In the genomic region with DNA sequence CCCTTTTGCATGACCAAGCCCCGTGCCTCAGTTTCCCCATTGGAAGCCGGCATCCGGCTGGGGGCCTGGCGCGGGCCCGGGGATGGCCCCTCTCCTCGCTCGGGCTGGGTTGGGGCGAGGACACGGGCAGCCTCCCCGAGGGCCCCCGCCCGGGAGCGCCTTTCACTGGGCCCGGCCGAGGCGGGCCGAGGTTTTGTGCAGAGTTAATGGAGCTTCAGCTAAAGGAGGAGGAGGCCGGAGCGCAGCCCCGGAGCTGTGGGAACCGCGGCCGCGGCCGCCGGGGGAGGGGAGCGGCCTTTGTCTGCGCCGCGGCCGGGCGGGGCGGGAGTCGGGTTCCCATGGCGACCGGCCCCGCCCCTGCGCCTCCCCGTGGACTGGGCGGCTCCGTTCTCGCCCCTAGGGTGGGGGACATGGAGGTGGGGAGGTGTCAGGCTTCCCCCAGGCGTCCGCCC, we compare ENCODE assay signal across 8 cellular contexts. TPM values are rescaled to one million over a fixed set of nuclear protein-coding genes. Genes with fewer than 3 reads are reported as not detected.
A peak's percentile ranks its signal among the peaks of the same experiment; 100 is the strongest.
DNase-seq lines count a peak whose midpoint lies in the region; ATAC-seq and TF ChIP-seq lines count a peak whose summit lies in the region.

No MANE protein-coding gene starts in this region.

- H3K27ac ChIP-seq in KMS-11 = no peak overlapping the region

- no peaks in the 10 kb centered on the region for H3K9me3 ChIP-seq in T-helper 17 cell (ENCODE audit: control insufficient read depth, low read length, poor library complexity, severe bottlenecking)

- no peaks in the 10 kb centered on the region for H3K36me3 Mint-ChIP-seq in T-helper 17 cell (ENCODE audit: low read depth)

- ATAC-seq in T-helper 17 cell (peak; percentile 22), HG03139 (IDR thresholded peaks at IDR 0.05; ENCODE audit: unreplicated experiment) (no peak)

- peak; percentile 80 for DNase-seq in Daoy (ENCODE audit: low read depth)
- peak; percentile 47 to 63 (median 50) for DNase-seq in T-helper 17 cell
- peak; percentile 56 to 71 for DNase-seq in cardiac fibroblast (ENCODE audit: low read depth in 2 of 2)
- peak; percentile 66 for DNase-seq in kidney tubule cell (ENCODE audit: low spot score)
- DNase-seq in stimulated activated CD4-positive, alpha-beta T cell treated with anti-CD3 and anti-CD28 coated beads, Interleukin-4, amount 100 ng/mL, for 4 hours = peak; percentile 44 to 68
- no peak for DNase-seq in NCI-H446 treated with DMSO at 0.1 percent for 48 hours (lab: John Stamatoyannopoulos, UW)

- peaks cover 11% of the 10 kb centered on the region for H3K4me1 Mint-ChIP-seq in T-helper 17 cell

- H3K27me3 ChIP-seq in KMS-11 (ENCODE audit: insufficient read depth, low read depth) = no peaks in the 10 kb centered on the region

- no peaks in the 10 kb centered on the region for H3K27me3 Mint-ChIP-seq in T-helper 17 cell

- H2AFZ ChIP-seq in KMS-11 (ENCODE audit: low read depth) = no peak overlapping the region; the same call in 1 of the 2 replicates

- no peaks in the 10 kb centered on the region for H3K79me2 ChIP-seq in KMS-11 (ENCODE audit: insufficient read depth, low read depth)

- peaks cover 15% of the 10 kb centered on the region for H3K4me1 ChIP-seq in KMS-11 (ENCODE audit: low read depth, poor library complexity, severe bottlenecking)

- H3K27ac Mint-ChIP-seq in T-helper 17 cell = no peak overlapping the region

- H4K20me1 ChIP-seq in KMS-11 (ENCODE audit: insufficient read depth) = no peaks in the 10 kb centered on the region

- no peak overlapping the region for H3K9ac ChIP-seq in KMS-11

- peak overlapping the region; percentile 92 for H3K4me2 ChIP-seq in KMS-11

- H3K4me3 ChIP-seq in KMS-11 (IDR thresholded peaks at IDR 0.05; ENCODE audit: insufficient read depth, low read depth, low read length) = no peak overlapping the region
- H3K4me3 ChIP-seq in cardiac fibroblast (replicated peaks in 1 of 2; ENCODE audit: low read depth in 2 of 2, low read length in 2 of 2) = peak overlapping the region; percentile 34 to 47

- no peaks in the 10 kb centered on the region for H3K36me3 ChIP-seq in KMS-11 (ENCODE audit: insufficient read depth)

- peak overlapping the region; percentile 84 for H3K4me3 Mint-ChIP-seq in T-helper 17 cell

- TF ChIP-seq CTCF in KMS-11 (conservative IDR thresholded peaks at IDR 0.05; ENCODE audit: low read depth, low read length) (no peak), cardiac fibroblast (IDR thresholded peaks at IDR 0.05; ENCODE audit: low read depth, low read length) (no peak)

RNA-seq across cellular contexts. Expression of gene MAPK11, which starts 1.4 kb away (rescaled TPM):
- total RNA-seq in Daoy (2014; rRNA removed; shearing (Covaris generic)) = 1.3 and 4.8 TPM in 2 replicates
- total RNA-seq in T-helper 17 cell = 10 to 100 TPM; 13.2 to 14.4 TPM

RNA-seq across cellular contexts. Expression of gene MAPK12, which starts 10.1 kb away (rescaled TPM):
- 14.6 and 16.9 TPM in 2 replicates for total RNA-seq in Daoy (2014; rRNA removed; shearing (Covaris generic))
- 1 to 10 TPM; 1.7 to 1.9 TPM for total RNA-seq in T-helper 17 cell

RNA-seq across cellular contexts. Expression of gene HDAC10, which starts 20.5 kb away (rescaled TPM):
- total RNA-seq in Daoy (2014; rRNA removed; shearing (Covaris generic)) = 5.1 and 18.1 TPM in 2 replicates
- 100 to 1,000 TPM in 1 of 2 donors, 10 to 100 TPM in 1; 95.5 to 105 TPM for total RNA-seq in T-helper 17 cell

RNA-seq across cellular contexts. Expression of gene TUBGCP6, which starts 26.7 kb away (rescaled TPM):
- total RNA-seq in Daoy (2014; rRNA removed; shearing (Covaris generic)) = 9.0 and 17.3 TPM in 2 replicates
- total RNA-seq in T-helper 17 cell = 100 to 1,000 TPM; 110 to 122 TPM

RNA-seq across cellular contexts. Expression of gene PLXNB2, which starts 35.9 kb away (rescaled TPM):
- total RNA-seq in Daoy (2014; rRNA removed; shearing (Covaris generic)) = 35.8 and 42.4 TPM in 2 replicates
- 1 to 10 TPM; 3.0 to 7.6 TPM for total RNA-seq in T-helper 17 cell
